Comparison of ENCODE assay signal across 10 cellular contexts in the genomic region with DNA sequence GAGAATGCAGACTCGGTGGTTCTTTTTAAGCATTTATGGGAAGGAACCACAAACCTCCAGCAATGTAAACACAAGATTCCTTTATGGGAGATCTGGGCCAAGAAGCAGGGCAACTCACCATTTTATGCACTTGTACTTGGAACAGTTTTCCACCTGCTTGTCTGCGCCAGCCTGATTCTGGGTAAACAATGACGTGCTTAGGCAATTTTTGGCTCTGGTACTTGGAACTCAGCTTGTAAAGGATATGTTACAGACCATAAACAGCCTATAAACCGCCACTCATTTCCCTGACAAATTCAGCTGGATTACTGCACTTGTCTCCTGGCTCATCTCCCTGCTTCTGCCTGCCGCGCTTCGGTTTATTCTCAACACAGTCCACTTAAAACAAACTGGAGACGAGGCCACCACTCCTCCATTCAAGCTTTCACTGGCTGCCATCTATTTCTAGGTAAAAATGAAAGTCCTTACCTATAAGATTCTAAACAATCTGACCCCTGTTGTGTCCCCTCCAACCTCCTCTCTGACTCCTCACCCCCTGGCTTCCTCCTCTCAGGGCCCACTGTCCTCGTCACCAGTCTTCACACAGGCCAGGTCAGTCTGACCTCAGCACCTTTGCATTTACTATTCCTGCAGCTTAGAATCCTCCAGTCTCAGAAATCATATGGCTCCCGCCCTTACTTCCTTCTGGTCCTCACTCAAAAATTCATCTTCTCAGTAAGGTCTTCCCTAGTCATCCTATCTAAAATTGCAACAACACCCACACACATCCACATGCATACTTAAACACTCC.
DNase-seq lines count a peak whose midpoint lies in the region; ATAC-seq and TF ChIP-seq lines count a peak whose summit lies in the region.
"Had no signal": no experiment of that assay in that cellular context is flagged by ENCODE, and none has a peak within 500 bp of the region (broad histone marks: within the 10 kb centered on the region; RNA-seq: fewer than 3 reads in every experiment).

No MANE protein-coding gene starts in this region.

- no peaks in the 10 kb centered on the region for H3K4me1 Mint-ChIP-seq in HFFc6 (ENCODE audit: low read depth)
- no peaks in the 10 kb centered on the region for H3K4me1 Mint-ChIP-seq in CD4-positive, alpha-beta T cell (ENCODE audit: low read depth)

- no peak overlapping the region for H3K4me3 Mint-ChIP-seq in HFFc6
- H3K4me3 Mint-ChIP-seq in CD4-positive, alpha-beta T cell, result no peak overlapping the region

- H3K27ac ChIP-seq in stomach smooth muscle (ENCODE audit: low read length), result peak overlapping the region; percentile 79
- H3K27ac ChIP-seq in CD4-positive, alpha-beta T cell (ENCODE audit: low read depth, low read length), result no peak overlapping the region

- peaks cover 11% of the 10 kb centered on the region for H3K27me3 Mint-ChIP-seq in HFFc6 (ENCODE audit: insufficient read depth)
- H3K27me3 Mint-ChIP-seq in CD4-positive, alpha-beta T cell, result peaks cover 26% of the 10 kb centered on the region

- no peak overlapping the region for H3K27ac Mint-ChIP-seq in HFFc6
- H3K27ac Mint-ChIP-seq in CD4-positive, alpha-beta T cell, result no peak overlapping the region

- H3K9ac ChIP-seq in stomach smooth muscle (ENCODE audit: low read length in 2 of 2), result peak overlapping the region in 1 of 2 donors; percentile 29

- H3K27me3 ChIP-seq in stomach smooth muscle (ENCODE audit: control insufficient read depth in 1 of 2, insufficient read depth in 2 of 2, low read length in 2 of 2), result no peaks in the 10 kb centered on the region
- peaks cover 10% of the 10 kb centered on the region for H3K27me3 ChIP-seq in CD4-positive, alpha-beta T cell (ENCODE audit: control insufficient read depth, insufficient read depth, low read length)

- H3K4me1 ChIP-seq in stomach smooth muscle (ENCODE audit: control insufficient read depth, insufficient read depth, low read length), result peaks cover 17% of the 10 kb centered on the region

- no peak for ATAC-seq in HG03460 (IDR thresholded peaks at IDR 0.05; ENCODE audit: unreplicated experiment)
- no peak for ATAC-seq in CD4-positive, alpha-beta T cell (ENCODE audit: poor library complexity)
- ATAC-seq: Right ventricle myocardium inferior had no signal

- peak overlapping the region in 1 of 2 donors; percentile 55 for H3K4me3 ChIP-seq in stomach smooth muscle (ENCODE audit: low read length in 2 of 2)

- intact Hi-C loops in CD4-positive, alpha-beta T cell (cut with DNase I, micrococcal nuclease), result no loop called here

- POLR2A ChIA-PET in CD4-positive, alpha-beta T cell (lab: Charles Lee), result no interaction called here

- no peaks in the 10 kb centered on the region; the same call in 1 of the 2 replicates for H3K9me3 Mint-ChIP-seq in HFFc6
- H3K9me3 Mint-ChIP-seq in CD4-positive, alpha-beta T cell, result no peaks in the 10 kb centered on the region

- H3K36me3 ChIP-seq in stomach smooth muscle (ENCODE audit: control insufficient read depth in 2 of 2, insufficient read depth in 2 of 2, low read length in 2 of 2), result no peaks in the 10 kb centered on the region

- CTCF ChIA-PET in CD4-positive, alpha-beta T cell (lab: Charles Lee), result no interaction called here

- DNase-seq in HFFc6, result peak; percentile 20
- peak; percentile 81 for DNase-seq in NCI-H526 treated with DMSO at 0.1 percent for 48 hours (lab: John Stamatoyannopoulos, UW)
- DNase-seq in fibroblast of gingiva (ENCODE audit: low read depth), result peak; percentile 91
- DNase-seq in cerebellar cortex (ENCODE audit: low spot score), result no peak
- no peak for DNase-seq in ecto neural progenitor cell (ENCODE audit: low spot score)
- no peak for DNase-seq in CD4-positive, alpha-beta T cell
- DNase-seq: glutamatergic neuron had no signal

- TF ChIP-seq CTCF in HFFc6 (IDR thresholded peaks at IDR 0.05), result no peak
- TF ChIP-seq CTCF in CD4-positive, alpha-beta T cell (IDR thresholded peaks at IDR 0.05), result no peak

- no peaks in the 10 kb centered on the region for H3K36me3 Mint-ChIP-seq in HFFc6 (ENCODE audit: low read depth)
- no peaks in the 10 kb centered on the region for H3K36me3 Mint-ChIP-seq in CD4-positive, alpha-beta T cell (ENCODE audit: low read depth)

- no peaks in the 10 kb centered on the region for H3K9me3 ChIP-seq in stomach smooth muscle (ENCODE audit: control insufficient read depth in 2 of 2, low read length in 2 of 2)
- H3K9me3 ChIP-seq in CD4-positive, alpha-beta T cell (ENCODE audit: control insufficient read depth, low read length), result no peaks in the 10 kb centered on the region

Comparison
In these comparisons a context has a peak if more than half of its experiments do, and no peak if none do; other contexts are left out.
1. DNase-seq: peak in HFFc6 (single experiment), NCI-H526 treated with DMSO at 0.1 percent for 48 hours (single experiment) and fibroblast of gingiva (single experiment); none in cerebellar cortex (single experiment), ecto neural progenitor cell (single experiment) and CD4-positive, alpha-beta T cell (0 of 10).